ENCODE assay signal across 1 cellular context in genomic region chr14:68359862-68360552, GRCh38.
TF ChIP-seq lines count a peak whose summit lies in the region.

No MANE protein-coding gene starts in this region.

TF ChIP-seq in GM12878, 131 proteins besides CTCF, POLR2A, EP300 and RAD21 (continued from another document):
- peak; percentile 66 for TF ChIP-seq ZNF687 (IDR thresholded peaks at IDR 0.05)
- TF ChIP-seq MAX (IDR thresholded peaks at IDR 0.05; ENCODE audit: low read depth, low read length) = peak; percentile 24; the same call in 1 of the 2 replicates
